In the genomic region with DNA sequence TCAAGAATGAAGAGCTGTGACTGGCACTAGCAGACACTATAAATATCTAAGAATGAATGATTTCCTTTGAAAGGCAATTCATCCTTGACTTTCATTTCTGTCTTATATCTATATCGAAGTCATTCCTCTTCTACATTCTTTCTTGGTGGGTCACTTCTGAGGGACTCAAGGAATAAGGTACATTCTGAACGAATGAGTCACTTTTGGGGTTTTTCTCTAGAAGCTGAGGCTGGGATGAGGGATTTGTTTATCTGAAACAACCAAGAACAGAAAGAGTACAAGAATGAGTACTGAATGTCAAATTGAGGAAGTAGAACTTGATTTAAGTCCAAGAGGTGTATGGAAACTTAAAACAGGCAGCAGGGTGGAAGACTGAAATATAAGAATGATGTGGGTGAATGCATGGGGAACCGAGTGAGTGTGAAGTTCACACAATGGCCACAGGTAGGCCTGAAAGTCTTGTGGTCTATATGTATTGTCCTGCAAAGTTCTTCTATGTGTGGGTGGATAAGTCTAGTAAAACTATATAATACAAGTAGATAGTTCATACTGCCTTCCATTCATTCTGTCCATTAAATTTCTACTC, we compare ENCODE assay signal across 11 cellular contexts.
DNase-seq lines count a peak whose midpoint lies in the region; ATAC-seq, FAIRE-seq and TF ChIP-seq lines count a peak whose summit lies in the region.
"Had no signal": no experiment of that assay in that cellular context is flagged by ENCODE, and none has a peak within 500 bp of the region (broad histone marks: within the 10 kb centered on the region; RNA-seq: fewer than 3 reads in every experiment).

No MANE protein-coding gene starts in this region.

- H3K9me3 Mint-ChIP-seq in T-cell = peaks cover 0 to 10% (median 6%) of the 10 kb centered on the region in 3 donors

- peak; percentile 8 for DNase-seq in BJ (ENCODE audit: low read depth)
- peak; percentile 58 for DNase-seq in endothelial cell of umbilical vein (ENCODE audit: low read depth, low spot score)
- no peak for DNase-seq in mucosa of descending colon
- DNase-seq in KBM-7 = no peak
- no peak for DNase-seq in T-cell
- DNase-seq in ecto neural progenitor cell (ENCODE audit: low spot score) = no peak
- DNase-seq: activated naive CD8-positive, alpha-beta T cell treated with anti-CD3 and anti-CD28 coated beads, Interleukin-2, amount 10 ng/mL, durations not matched to agents 7 days and 5 days; NCI-H1436; T1000 had no signal

- BruUV-seq in endothelial cell of umbilical vein (replicated peaks; lab: Mats Ljungman, UMichigan) = no TSS peak

- no peaks in the 10 kb centered on the region for H3K79me2 ChIP-seq in endothelial cell of umbilical vein (ENCODE audit: control insufficient read depth, insufficient read depth, low read length)

- no peaks in the 10 kb centered on the region for H3K36me3 Mint-ChIP-seq in T-cell
- H3K36me3 Mint-ChIP-seq: activated naive CD8-positive, alpha-beta T cell treated with anti-CD3 and anti-CD28 coated beads, Interleukin-2, amount 10 ng/mL, durations not matched to agents 7 days and 5 days had no signal

- no peak for FAIRE-seq in endothelial cell of umbilical vein (lab: Jason Lieb, UNC)

- no peak overlapping the region for H3K9ac ChIP-seq in endothelial cell of umbilical vein (replicated peaks; ENCODE audit: extremely low read depth, insufficient read depth, low read length)

- in situ Hi-C loops in KBM-7 (cut with MboI; ENCODE audit: low pct_unique_long_range_greater_than_20kb, low sequenced_read_pairs) = no loop called here

- H3K4me2 ChIP-seq in endothelial cell of umbilical vein (ENCODE audit: insufficient read depth, low read length) = peak overlapping the region; percentile 22

- H4K20me1 ChIP-seq in endothelial cell of umbilical vein (replicated peaks; ENCODE audit: control insufficient read depth, extremely low read depth, insufficient read depth, low read length) = no peaks in the 10 kb centered on the region

- CTCF ChIA-PET in BJ (lab: Yijun Ruan, JAX) (no interaction called here), endothelial cell of umbilical vein (lab: Charles Lee) (interaction anchor here (0.6 to 1.0 kb wide), 2 partner anchors 9 to 62 kb away, joined by 3 to 4 read pairs; no protein-coding TSS in a partner anchor), T-cell (lab: Charles Lee) (interaction anchor here in 1 of 2 donors (1.0 kb wide), 1 partner anchor 9 kb away, joined by 3 read pairs; no protein-coding TSS in a partner anchor)

- POLR2A ChIA-PET in BJ (lab: Charles Lee) = no interaction called here
- POLR2A ChIA-PET in endothelial cell of umbilical vein (lab: Charles Lee) = no interaction called here
- POLR2A ChIA-PET in T-cell (lab: Charles Lee) = no interaction called here

- no peaks in the 10 kb centered on the region for H3K4me1 Mint-ChIP-seq in T-cell
- H3K4me1 Mint-ChIP-seq: activated naive CD8-positive, alpha-beta T cell treated with anti-CD3 and anti-CD28 coated beads, Interleukin-2, amount 10 ng/mL, durations not matched to agents 7 days and 5 days had no signal

- intact Hi-C loops in endothelial cell of umbilical vein (cut with micrococcal nuclease) (no loop called here), mucosa of descending colon (cut with DNase I, micrococcal nuclease) (loop anchor here in 1 of 2 donors (10.0 kb wide), 1 partner anchor 116 kb away; no protein-coding TSS in a partner anchor)

- TF ChIP-seq CTCF in BJ (IDR thresholded peaks at IDR 0.05; ENCODE audit: insufficient read depth, low read depth, low read length) (no peak), endothelial cell of umbilical vein (IDR thresholded peaks at IDR 0.05; ENCODE audit: extremely low read depth in 1 of 2, insufficient read depth in 1 of 2, low read depth in 1 of 2, low read length in 2 of 2) (no peak), mucosa of descending colon (IDR thresholded peaks at IDR 0.05) (no peak)

- H3K9me1 ChIP-seq in endothelial cell of umbilical vein (replicated peaks; ENCODE audit: control insufficient read depth, extremely low read depth, insufficient read depth, low read length) = no peaks in the 10 kb centered on the region

- H3K27me3 ChIP-seq in BJ (ENCODE audit: control insufficient read depth, insufficient read depth, low read length) (no peaks in the 10 kb centered on the region), endothelial cell of umbilical vein (ENCODE audit: control insufficient read depth in 2 of 2, insufficient read depth in 2 of 2, low read length in 2 of 2) (no peaks in the 10 kb centered on the region)

- H3K36me3 ChIP-seq in BJ (ENCODE audit: control insufficient read depth, insufficient read depth, low read length) (no peaks in the 10 kb centered on the region), endothelial cell of umbilical vein (ENCODE audit: control insufficient read depth in 2 of 2, extremely low read depth in 1 of 2, insufficient read depth in 2 of 2, low read length in 2 of 2) (no peaks in the 10 kb centered on the region), mucosa of descending colon (ENCODE audit: low read depth) (no peaks in the 10 kb centered on the region)

- no peak overlapping the region for H3K27ac Mint-ChIP-seq in T-cell
- H3K27ac Mint-ChIP-seq: activated naive CD8-positive, alpha-beta T cell treated with anti-CD3 and anti-CD28 coated beads, Interleukin-2, amount 10 ng/mL, durations not matched to agents 7 days and 5 days had no signal

- no peak for TF ChIP-seq POLR2A in endothelial cell of umbilical vein (IDR thresholded peaks at IDR 0.05; ENCODE audit: low read depth, low read length)

- dilution Hi-C loops in endothelial cell of umbilical vein (cut with MboI; ENCODE audit: extremely low pct_ligation_motif_present, low sequenced_read_pairs) = no loop called here

- ATAC-seq in GM21576 (IDR thresholded peaks at IDR 0.05; ENCODE audit: unreplicated experiment) (peak; percentile 86), HG03442 (IDR thresholded peaks at IDR 0.05; ENCODE audit: unreplicated experiment) (peak; percentile 96), mucosa of descending colon (no peak), T-cell (replicated peaks in 1 of 4) (no peak)

- H3K27me3 Mint-ChIP-seq in T-cell = no peaks in the 10 kb centered on the region
- H3K27me3 Mint-ChIP-seq: activated naive CD8-positive, alpha-beta T cell treated with anti-CD3 and anti-CD28 coated beads, Interleukin-2, amount 10 ng/mL, durations not matched to agents 7 days and 5 days had no signal

- H3K9me3 ChIP-seq in endothelial cell of umbilical vein (replicated peaks; ENCODE audit: control insufficient read depth, insufficient read depth, low read length) = no peaks in the 10 kb centered on the region
- no peaks in the 10 kb centered on the region for H3K9me3 ChIP-seq in mucosa of descending colon

- H3K4me1 ChIP-seq in endothelial cell of umbilical vein (ENCODE audit: control insufficient read depth, extremely low read depth, insufficient read depth, low read length) (peaks cover 12% of the 10 kb centered on the region), mucosa of descending colon (ENCODE audit: low read depth) (no peaks in the 10 kb centered on the region)

- H3K4me3 Mint-ChIP-seq in T-cell = no peak overlapping the region
- H3K4me3 Mint-ChIP-seq: activated naive CD8-positive, alpha-beta T cell treated with anti-CD3 and anti-CD28 coated beads, Interleukin-2, amount 10 ng/mL, durations not matched to agents 7 days and 5 days had no signal

- no peak overlapping the region for H2AFZ ChIP-seq in endothelial cell of umbilical vein (ENCODE audit: low read depth, low read length)

- H3K4me3 ChIP-seq in BJ (ENCODE audit: low read depth, low read length) (no peak overlapping the region), endothelial cell of umbilical vein (replicated peaks in 1 of 3; ENCODE audit: insufficient read depth in 1 of 3, low read depth in 1 of 3, low read length in 3 of 3) (no peak overlapping the region), mucosa of descending colon (no peak overlapping the region)

- peak overlapping the region; percentile 18 for H3K27ac ChIP-seq in endothelial cell of umbilical vein (ENCODE audit: insufficient read depth, low read depth, low read length)

TF ChIP-seq in endothelial cell of umbilical vein, 7 proteins besides CTCF, POLR2A, EP300 and RAD21:
- peak; percentile 60 for TF ChIP-seq JUN (IDR thresholded peaks at IDR 0.05; ENCODE audit: borderline replicate concordance, insufficient read depth, insufficient read length, low read depth)
- TF ChIP-seq FOS (IDR thresholded peaks at IDR 0.05; ENCODE audit: borderline replicate concordance, insufficient read depth, low read length) = peak; percentile 89
- TF ChIP-seq POLR2AphosphoS5 (IDR thresholded peaks at IDR 0.05; ENCODE audit: insufficient read depth, low read depth, low read length) = no peak

Comparison
In these comparisons a context has a peak if more than half of its experiments do, and no peak if none do; other contexts are left out.
1. DNase-seq: peak in BJ (single experiment) and endothelial cell of umbilical vein (single experiment); none in mucosa of descending colon (0 of 3), KBM-7 (single experiment), T-cell (0 of 34) and ecto neural progenitor cell (single experiment).
2. ATAC-seq: peak in GM21576 (single experiment) and HG03442 (single experiment); none in mucosa of descending colon (single experiment) and T-cell (0 of 4).